Comparison of ENCODE assay signal across 8 cellular contexts in genomic region chr11:70568504-70569172, GRCh38.
A peak's percentile ranks its signal among the peaks of the same experiment; 100 is the strongest.
DNase-seq lines count a peak whose midpoint lies in the region; ATAC-seq, FAIRE-seq and TF ChIP-seq lines count a peak whose summit lies in the region.

No MANE protein-coding gene starts in this region.

- H3K4me1 Mint-ChIP-seq in stimulated activated naive CD8-positive, alpha-beta T cell treated with anti-CD3 and anti-CD28 coated beads, Interleukin-15, amount 100 ng/mL, for 72 hours: no peaks in the 10 kb centered on the region
- peaks cover 5% of the 10 kb centered on the region for H3K4me1 Mint-ChIP-seq in activated T-cell treated with anti-CD3 and anti-CD28 coated beads, Interleukin-2, amount 50 U/mL, for 4 hours (ENCODE audit: low read depth)

- H3K4me3 ChIP-seq in choroid plexus epithelial cell (ENCODE audit: low read depth, low read length): peak overlapping the region; percentile 45
- peak overlapping the region; percentile 21 to 23 for H3K4me3 ChIP-seq in testis

- no peak for ATAC-seq in stimulated activated naive CD8-positive, alpha-beta T cell treated with anti-CD3 and anti-CD28 coated beads, Interleukin-15, Interleukin-2, amounts not matched to agents 100 U/mL and 50 U/mL, for 24 hours
- ATAC-seq in stimulated activated naive CD8-positive, alpha-beta T cell treated with anti-CD3 and anti-CD28 coated beads, Interleukin-15, amount 100 ng/mL, for 72 hours: no peak
- ATAC-seq in activated T-cell treated with anti-CD3 and anti-CD28 coated beads, Interleukin-2, amount 50 U/mL, for 4 hours: no peak

- H3K27ac ChIP-seq in testis: peak overlapping the region; percentile 23 to 72

- no peak overlapping the region for H3K27ac Mint-ChIP-seq in stimulated activated naive CD8-positive, alpha-beta T cell treated with anti-CD3 and anti-CD28 coated beads, Interleukin-15, amount 100 ng/mL, for 72 hours

- no peaks in the 10 kb centered on the region for H3K27me3 ChIP-seq in testis

- peak; percentile 13 for FAIRE-seq in HTR-8/SVneo (lab: Jason Lieb, UNC)

- H3K4me1 ChIP-seq in testis: peaks cover 10% of the 10 kb centered on the region

- TF ChIP-seq CTCF in choroid plexus epithelial cell (conservative IDR thresholded peaks at IDR 0.05; ENCODE audit: low read depth, low read length): peak; percentile 40
- peak in 2 of 3 experiments; percentile 23 to 28 for TF ChIP-seq CTCF in testis (IDR thresholded peaks at IDR 0.05)

- peaks cover 0 to 10% of the 10 kb centered on the region in 2 donors for H3K9me3 Mint-ChIP-seq in stimulated activated naive CD8-positive, alpha-beta T cell treated with anti-CD3 and anti-CD28 coated beads, Interleukin-15, amount 100 ng/mL, for 72 hours
- peaks cover 3% of the 10 kb centered on the region for H3K9me3 Mint-ChIP-seq in activated T-cell treated with anti-CD3 and anti-CD28 coated beads, Interleukin-2, amount 50 U/mL, for 4 hours

- intact Hi-C loops in testis (cut with DNase I; ENCODE audit: low total_unique reads): no loop called here

- 14 to 26% methylated on average over 5 to 16 of the region's 16 CpGs for WGBS in testis, 2 donors

- no peaks in the 10 kb centered on the region for H3K9me3 ChIP-seq in testis

- H3K4me3 Mint-ChIP-seq in stimulated activated naive CD8-positive, alpha-beta T cell treated with anti-CD3 and anti-CD28 coated beads, Interleukin-15, amount 100 ng/mL, for 72 hours: no peak overlapping the region
- no peak overlapping the region for H3K4me3 Mint-ChIP-seq in activated T-cell treated with anti-CD3 and anti-CD28 coated beads, Interleukin-2, amount 50 U/mL, for 4 hours

- peaks cover 54% of the 10 kb centered on the region for H3K27me3 Mint-ChIP-seq in stimulated activated naive CD8-positive, alpha-beta T cell treated with anti-CD3 and anti-CD28 coated beads, Interleukin-15, amount 100 ng/mL, for 72 hours
- H3K27me3 Mint-ChIP-seq in activated T-cell treated with anti-CD3 and anti-CD28 coated beads, Interleukin-2, amount 50 U/mL, for 4 hours (ENCODE audit: low read depth): peaks cover 32% of the 10 kb centered on the region

- H3K36me3 ChIP-seq in testis (ENCODE audit: low read depth, missing control alignments): no peaks in the 10 kb centered on the region

- TF ChIP-seq POLR2A in testis (IDR thresholded peaks at IDR 0.05): no peak

- H3K36me3 Mint-ChIP-seq in activated T-cell treated with anti-CD3 and anti-CD28 coated beads, Interleukin-2, amount 50 U/mL, for 4 hours (ENCODE audit: insufficient read depth): no peaks in the 10 kb centered on the region

- DNase-seq in HTR-8/SVneo (ENCODE audit: insufficient read length, low spot score) (peak; percentile 88), choroid plexus epithelial cell (ENCODE audit: low read depth) (peak; percentile 47), kidney glomerular epithelial cell (lab: John Stamatoyannopoulos, UW) (peak; percentile 21), testis (peak; percentile 71), activated gamma-delta T cell (lab: John Stamatoyannopoulos, UW) (no peak)
- no peak for DNase-seq in stimulated activated naive CD8-positive, alpha-beta T cell treated with anti-CD3 and anti-CD28 coated beads, Interleukin-15, Interleukin-2, amounts not matched to agents 100 U/mL and 50 U/mL, for 24 hours
- no peak for DNase-seq in stimulated activated naive CD8-positive, alpha-beta T cell treated with anti-CD3 and anti-CD28 coated beads, Interleukin-15, amount 100 ng/mL, for 72 hours
- DNase-seq in activated T-cell treated with anti-CD3 and anti-CD28 coated beads, Interleukin-2, amount 50 U/mL, for 4 hours: no peak

Comparison
In these comparisons a context has a peak if more than half of its experiments do, and no peak if none do; other contexts are left out.
1. DNase-seq: peak in HTR-8/SVneo (single experiment), choroid plexus epithelial cell (single experiment), kidney glomerular epithelial cell (single experiment) and testis (single experiment); none in stimulated activated naive CD8-positive, alpha-beta T cell treated with anti-CD3 and anti-CD28 coated beads, Interleukin-15, Interleukin-2, amounts not matched to agents 100 U/mL and 50 U/mL, for 24 hours (single experiment), activated gamma-delta T cell (single experiment), stimulated activated naive CD8-positive, alpha-beta T cell treated with anti-CD3 and anti-CD28 coated beads, Interleukin-15, amount 100 ng/mL, for 72 hours (0 of 2) and activated T-cell treated with anti-CD3 and anti-CD28 coated beads, Interleukin-2, amount 50 U/mL, for 4 hours (single experiment).